12 cellular contexts compared by ENCODE assay signal in genomic region chr18:9619545-9619944, GRCh38. TPM values are rescaled to one million over a fixed set of nuclear protein-coding genes. Genes with fewer than 3 reads are reported as not detected.
DNase-seq lines count a peak whose midpoint lies in the region; ATAC-seq and TF ChIP-seq lines count a peak whose summit lies in the region.
"Had no signal": no experiment of that assay in that cellular context is flagged by ENCODE, and none has a peak within 500 bp of the region (broad histone marks: within the 10 kb centered on the region; RNA-seq: fewer than 3 reads in every experiment).

No MANE protein-coding gene starts in this region.

- no peak for TF ChIP-seq RAD21 in HCT116 (IDR thresholded peaks at IDR 0.05; ENCODE audit: low read depth)

- H3K36me3 ChIP-seq in HCT116 (ENCODE audit: control insufficient read depth in 1 of 2, insufficient read depth in 2 of 2, low read length in 2 of 2) (no peaks in the 10 kb centered on the region), PC-9 (ENCODE audit: low read depth) (no peaks in the 10 kb centered on the region), gastrocnemius medialis (no peaks in the 10 kb centered on the region)
- H3K36me3 ChIP-seq: heart right ventricle, thyroid gland had no signal

- peak overlapping the region; percentile 52 for H3K27ac Mint-ChIP-seq in osteocyte (ENCODE audit: unreplicated experiment)
- peak overlapping the region in 3 of 7 donors; percentile 55 to 73 (median 56) for H3K27ac Mint-ChIP-seq in CD14-positive monocyte
- H3K27ac Mint-ChIP-seq: brain, nephron had no signal

- H3K9ac ChIP-seq in HCT116 (ENCODE audit: low read length): no peak overlapping the region

- intact Hi-C loops in HCT116 (cut with micrococcal nuclease) (loop anchor here (10.0 kb wide), 2 partner anchors 295 to 335 kb away; partner anchors contain the start of gene VAPA), PC-9 (cut with micrococcal nuclease; ENCODE audit: unreplicated experiment) (loop anchor here (10.0 kb wide), 1 partner anchor 295 kb away; the partner anchor contains the start of gene VAPA), gastrocnemius medialis (cut with DNase I; ENCODE audit: low total_unique reads) (no loop called here), CD14-positive monocyte (cut with micrococcal nuclease) (loop anchor here (10.0 kb wide), 5 partner anchors 85 to 905 kb away; partner anchors contain the start of genes RAB31 (in 2 of the 2) and NAPG (in 1 of the 2))

- no peak overlapping the region for H3K4me3 Mint-ChIP-seq in osteocyte (ENCODE audit: unreplicated experiment)
- peak overlapping the region in 1 of 2 donors; percentile 59 for H3K4me3 Mint-ChIP-seq in CD14-positive monocyte

- H3K27me3 Mint-ChIP-seq in osteocyte (ENCODE audit: unreplicated experiment): no peaks in the 10 kb centered on the region
- H3K27me3 Mint-ChIP-seq in CD14-positive monocyte (ENCODE audit: low read depth in 3 of 3): peaks cover 0 to 2% (median 0%) of the 10 kb centered on the region in 3 donors
- H3K27me3 Mint-ChIP-seq: brain had no signal

- no peaks in the 10 kb centered on the region for H3K9me3 Mint-ChIP-seq in osteocyte (ENCODE audit: unreplicated experiment)
- no peaks in the 10 kb centered on the region for H3K9me3 Mint-ChIP-seq in CD14-positive monocyte
- H3K9me3 Mint-ChIP-seq: brain, nephron had no signal

- H3K4me2 ChIP-seq in HCT116 (ENCODE audit: low read length): no peak overlapping the region
- H3K4me2 ChIP-seq in PC-9: peak overlapping the region; percentile 55

- ATAC-seq in HCT116 (no peak), gastrocnemius medialis (no peak)
- ATAC-seq: heart right ventricle had no signal

- H3K36me3 Mint-ChIP-seq in osteocyte (ENCODE audit: unreplicated experiment) (no peaks in the 10 kb centered on the region), CD14-positive monocyte (peaks cover 0 to 2% of the 10 kb centered on the region in 2 donors)
- H3K36me3 Mint-ChIP-seq: brain had no signal

- BruUV-seq in HCT116 (replicated peaks; lab: Mats Ljungman, UMichigan): no TSS peak
- no TSS peak for BruUV-seq in PC-9 (replicated peaks; lab: Mats Ljungman, UMichigan)

- no peak overlapping the region for H3K4me3 ChIP-seq in HCT116 (replicated peaks in 1 of 2; ENCODE audit: low read depth in 1 of 2, low read length in 2 of 2)
- H3K4me3 ChIP-seq in PC-9: no peak overlapping the region
- H3K4me3 ChIP-seq in gastrocnemius medialis: no peak overlapping the region
- H3K4me3 ChIP-seq: heart right ventricle, thyroid gland had no signal

- H3K27me3 ChIP-seq in HCT116 (ENCODE audit: insufficient read depth, low read length) (no peaks in the 10 kb centered on the region), PC-9 (ENCODE audit: insufficient read depth, low read depth) (no peaks in the 10 kb centered on the region), gastrocnemius medialis (no peaks in the 10 kb centered on the region)
- H3K27me3 ChIP-seq: heart right ventricle, thyroid gland had no signal

- no peak for DNase-seq in HCT116 (ENCODE audit: low read depth, low spot score)
- DNase-seq in PC-9: peak in 1 of 2 experiments; percentile 78
- DNase-seq in dermis blood vessel endothelial cell: peak; percentile 71
- no peak for DNase-seq in osteocyte (ENCODE audit: extremely low spot score, unreplicated experiment)
- no peak for DNase-seq in gastrocnemius medialis
- DNase-seq in NCI-H146 treated with DMSO at 0.1 percent for 48 hours (lab: John Stamatoyannopoulos, UW; ENCODE audit: unreplicated experiment): no peak
- DNase-seq in CD14-positive monocyte (ENCODE audit: low spot score): no peak
- DNase-seq: activated CD4-positive, alpha-beta T cell treated with anti-CD3 and anti-CD28 coated beads for 1 hour; heart right ventricle; thyroid gland had no signal

- TF ChIP-seq CTCF in HCT116 (IDR thresholded peaks at IDR 0.05 in 2 of 3, conservative IDR thresholded peaks at IDR 0.05 in 1 of 3; ENCODE audit: borderline replicate concordance in 1 of 3, insufficient read depth in 1 of 3, low read depth in 2 of 3, low read length in 2 of 3) (no peak), PC-9 (conservative IDR thresholded peaks at IDR 0.05) (no peak), osteocyte (IDR thresholded peaks at IDR 0.05) (no peak), gastrocnemius medialis (IDR thresholded peaks at IDR 0.05 in 4 of 5, conservative IDR thresholded peaks at IDR 0.05 in 1 of 5) (no peak), CD14-positive monocyte (IDR thresholded peaks at IDR 0.05) (no peak)

- CTCF ChIA-PET in HCT116 (lab: Charles Lee): no interaction called here
- CTCF ChIA-PET in PC-9 (lab: Charles Lee): interaction anchor here (1.6 kb wide), 1 partner anchor 53 kb away, joined by 5 read pairs; no protein-coding TSS in a partner anchor

- RAD21 ChIA-PET in HCT116 (lab: Charles Lee; ENCODE audit: low non-redundant PET in 1 of 2, low total read pairs in 2 of 2, uncharacterized antibody in 2 of 2, unreplicated experiment in 2 of 2): no interaction called here

- in situ Hi-C loops in gastrocnemius medialis (cut with MboI; ENCODE audit: low sequenced_read_pairs in 4 of 4): no loop called here

- peaks cover 61% of the 10 kb centered on the region for H3F3A ChIP-seq in PC-9 (ENCODE audit: insufficient read depth, low read depth)

- H4K20me1 ChIP-seq in HCT116 (ENCODE audit: insufficient read depth) (no peaks in the 10 kb centered on the region), PC-9 (ENCODE audit: insufficient read depth) (no peaks in the 10 kb centered on the region)

- no peaks in the 10 kb centered on the region for H3K9me2 ChIP-seq in HCT116 (ENCODE audit: insufficient read depth)
- H3K9me2 ChIP-seq in PC-9 (ENCODE audit: insufficient read depth): no peaks in the 10 kb centered on the region

- H3K27ac ChIP-seq in HCT116 (ENCODE audit: low read depth, low read length) (no peak overlapping the region), PC-9 (peak overlapping the region; percentile 79), gastrocnemius medialis (no peak overlapping the region)
- H3K27ac ChIP-seq: thyroid gland had no signal

- H3K4me1 ChIP-seq in HCT116 (ENCODE audit: control insufficient read depth in 1 of 2, insufficient read depth in 2 of 2, low read length in 2 of 2): peaks cover 7 to 28% of the 10 kb centered on the region in 2 experiments
- H3K4me1 ChIP-seq in PC-9 (replicated peaks; ENCODE audit: insufficient read depth): peaks cover 45% of the 10 kb centered on the region
- peaks cover 0 to 6% of the 10 kb centered on the region in 2 donors for H3K4me1 ChIP-seq in gastrocnemius medialis

- H3K79me2 ChIP-seq in HCT116 (ENCODE audit: insufficient read depth, low read length): no peaks in the 10 kb centered on the region
- peaks cover 21% of the 10 kb centered on the region for H3K79me2 ChIP-seq in PC-9 (ENCODE audit: low read depth)

- TF ChIP-seq POLR2A in HCT116 (IDR thresholded peaks at IDR 0.05; ENCODE audit: borderline replicate concordance, extremely low read depth, insufficient read depth, insufficient read length) (no peak), gastrocnemius medialis (IDR thresholded peaks at IDR 0.05) (no peak)

- H2AFZ ChIP-seq in HCT116 (ENCODE audit: low read depth, low read length, poor library complexity, severe bottlenecking): peak overlapping the region; percentile 32
- H2AFZ ChIP-seq in PC-9: no peak overlapping the region

- H3K4me1 Mint-ChIP-seq in osteocyte (ENCODE audit: unreplicated experiment) (peaks cover 36% of the 10 kb centered on the region), CD14-positive monocyte (peaks cover 23% of the 10 kb centered on the region)

- no peaks in the 10 kb centered on the region for H3K9me3 ChIP-seq in HCT116 (ENCODE audit: control insufficient read depth in 1 of 2, insufficient read depth in 1 of 2, low read depth in 1 of 2, low read length in 2 of 2)
- H3K9me3 ChIP-seq in PC-9 (ENCODE audit: insufficient read depth, low read depth): no peaks in the 10 kb centered on the region
- H3K9me3 ChIP-seq in gastrocnemius medialis: no peaks in the 10 kb centered on the region
- H3K9me3 ChIP-seq: heart right ventricle, thyroid gland had no signal

- POLR2A ChIA-PET in HCT116 (lab: Charles Lee) (interaction anchor here (0.6 kb wide), 1 partner anchor 54 kb away, joined by 5 read pairs; no protein-coding TSS in a partner anchor), PC-9 (lab: Charles Lee; ENCODE audit: unreplicated experiment) (interaction anchor here (0.6 to 0.8 kb wide), 5 partner anchors 16 to 63 kb away, joined by 3 to 7 read pairs (median 3); no protein-coding TSS in a partner anchor)

TF ChIP-seq in HCT116, 20 proteins besides CTCF, POLR2A, EP300 and RAD21 (continues in another document):
- no peak for TF ChIP-seq EZH2 (IDR thresholded peaks at IDR 0.05)
- TF ChIP-seq YY1 (IDR thresholded peaks at IDR 0.05; ENCODE audit: extremely low read depth, insufficient replicate concordance, low read depth, low read length): no peak
- TF ChIP-seq ZBTB33 (IDR thresholded peaks at IDR 0.05; ENCODE audit: extremely low read depth, insufficient replicate concordance, low read length): no peak
- no peak for TF ChIP-seq ZNF274 (IDR thresholded peaks at IDR 0.05; ENCODE audit: low read depth, low read length)

RNA-seq across cellular contexts. Expression of gene PPP4R1, which starts 5.2 kb away (rescaled TPM):
- total RNA-seq in HCT116 (2021; ENCODE audit: unreplicated experiment): 66.7 TPM
- polyA plus RNA-seq in HCT116 (2012): 35.7 and 39.8 TPM in 2 replicates
- 157 and 167 TPM in 2 replicates for total RNA-seq in PC-9 (2021)
- 180 and 193 TPM in 2 replicates for total RNA-seq in dermis blood vessel endothelial cell
- 131 and 140 TPM in 2 replicates for total RNA-seq in osteocyte
- 10 to 100 TPM; 27.7 to 48.3 (median 32.0) TPM for total RNA-seq in gastrocnemius medialis
- 10 to 100 TPM; 22.0 to 24.6 TPM for polyA plus RNA-seq in CD14-positive monocyte
